8 cellular contexts compared by ENCODE assay signal in the genomic region with DNA sequence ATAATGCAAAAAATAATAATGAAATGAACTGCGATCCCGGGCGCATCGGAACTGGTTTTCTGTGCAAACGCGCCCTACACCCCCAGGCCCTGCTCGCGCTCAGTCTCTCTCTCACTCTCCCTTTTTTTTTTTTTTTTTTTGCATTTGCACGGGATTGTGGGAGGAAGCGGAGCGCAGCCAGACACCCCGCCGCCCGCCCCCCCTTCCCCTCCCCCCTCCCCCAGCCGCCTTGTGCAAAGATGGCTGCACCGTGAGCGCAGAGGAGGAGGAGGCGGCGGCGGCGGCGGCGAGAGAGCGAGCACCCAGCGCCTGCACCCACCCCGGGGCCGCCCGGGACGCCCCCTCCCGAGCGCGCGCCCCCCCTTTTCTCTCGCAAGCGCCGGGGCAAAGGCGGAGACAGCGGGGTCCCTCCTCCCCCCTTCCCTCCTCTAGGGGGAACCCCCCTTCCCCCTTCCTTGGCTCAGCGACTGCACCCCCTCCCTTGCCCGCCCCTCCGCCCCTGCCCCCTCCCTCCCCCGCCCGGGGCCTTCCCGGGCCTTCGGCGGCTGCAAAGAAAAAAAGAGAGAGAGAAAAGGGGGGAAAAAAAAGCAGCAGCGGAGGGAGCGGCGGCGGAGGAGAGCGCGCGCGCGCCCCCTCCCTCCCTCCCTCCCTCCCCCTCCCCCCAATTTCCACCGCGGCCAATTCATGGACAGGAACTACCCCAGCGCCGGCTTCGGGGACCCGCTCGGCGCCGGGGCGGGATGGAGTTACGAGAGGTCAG. TPM values are rescaled to one million over a fixed set of nuclear protein-coding genes. Genes with fewer than 3 reads are reported as not detected.
DNase-seq lines count a peak whose midpoint lies in the region; ATAC-seq lines count a peak whose summit lies in the region.

A gene with protein sequence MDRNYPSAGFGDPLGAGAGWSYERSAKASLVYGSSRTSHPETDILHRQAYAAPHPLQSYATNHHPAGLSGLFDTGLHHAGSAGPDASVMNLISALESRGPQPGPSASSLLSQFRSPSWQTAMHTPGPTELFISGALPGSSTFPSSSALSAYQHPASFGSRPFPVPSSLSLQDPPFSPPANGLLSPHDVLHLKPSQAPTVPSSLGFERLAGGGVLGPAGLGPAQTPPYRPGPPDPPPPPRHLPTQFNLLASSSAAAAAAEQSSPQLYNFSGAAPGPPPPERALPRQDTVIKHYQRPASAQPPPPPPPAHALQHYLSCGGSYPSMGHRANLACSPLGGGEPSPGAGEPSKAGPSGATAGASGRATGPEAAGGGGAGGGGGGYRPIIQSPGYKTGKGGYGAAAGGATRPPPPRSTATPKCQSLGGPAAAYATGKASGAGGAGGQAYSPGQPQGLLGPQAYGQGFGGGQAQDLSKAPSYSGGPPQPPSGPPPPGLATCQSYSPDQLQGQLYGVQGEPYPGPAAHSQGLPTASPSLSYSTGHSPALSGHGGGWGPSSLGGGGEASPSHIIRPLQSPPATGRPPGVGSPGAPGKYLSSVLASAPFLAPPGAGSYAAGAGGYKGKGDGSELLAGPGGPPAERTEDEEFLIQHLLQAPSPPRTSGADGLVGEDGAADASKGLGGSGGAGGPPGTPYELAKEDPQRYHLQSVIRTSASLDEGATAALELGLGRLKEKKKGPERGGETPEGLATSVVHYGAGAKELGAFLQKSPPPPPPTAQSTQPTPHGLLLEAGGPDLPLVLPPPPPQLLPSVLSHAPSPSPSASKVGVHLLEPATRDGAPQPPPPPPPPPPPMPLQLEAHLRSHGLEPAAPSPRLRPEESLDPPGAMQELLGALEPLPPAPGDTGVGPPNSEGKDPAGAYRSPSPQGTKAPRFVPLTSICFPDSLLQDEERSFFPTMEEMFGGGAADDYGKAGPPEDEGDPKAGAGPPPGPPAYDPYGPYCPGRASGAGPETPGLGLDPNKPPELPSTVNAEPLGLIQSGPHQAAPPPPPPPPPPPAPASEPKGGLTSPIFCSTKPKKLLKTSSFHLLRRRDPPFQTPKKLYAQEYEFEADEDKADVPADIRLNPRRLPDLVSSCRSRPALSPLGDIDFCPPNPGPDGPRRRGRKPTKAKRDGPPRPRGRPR (N-terminal part only) (plus strand): TSS at position 212 of the 760 bp plus-strand sequence. CDS start 473 bp downstream, at position 685.

- H3K4me1 ChIP-seq in endocrine pancreas (ENCODE audit: control insufficient read depth, insufficient read depth, low read length): no peaks in the 10 kb centered on the region

- peak within 1 kb of the TSS; percentile 1 for H3K4me3 ChIP-seq in endocrine pancreas (ENCODE audit: control insufficient read depth, insufficient read depth, low read length)

- no peaks in the 10 kb centered on the region for H3K36me3 ChIP-seq in endocrine pancreas (ENCODE audit: control insufficient read depth, insufficient read depth, low read length)

- H3K27me3 ChIP-seq in endocrine pancreas (ENCODE audit: control insufficient read depth, insufficient read depth, low read length): no peaks in the 10 kb centered on the region

- H3K27ac Mint-ChIP-seq in memory B cell: peak within 1 kb of the TSS; percentile 71

- peak; percentile 70 for DNase-seq in CMK (ENCODE audit: low read depth)
- peak; percentile 75 for DNase-seq in HT-29 (ENCODE audit: low spot score)
- DNase-seq in NOMO-1 treated with dmso at 0.1 percent for 144 hours (lab: John Stamatoyannopoulos, UW; ENCODE audit: unreplicated experiment): peak; percentile 68
- peak; percentile 71 for DNase-seq in activated CD8-positive, alpha-beta memory T cell treated with anti-CD3 and anti-CD28 coated beads, Interleukin-2, amount 50 U/mL, for 4 hours
- DNase-seq in memory B cell (ENCODE audit: low spot score in 2 of 2): peak; percentile 70 to 73
- DNase-seq in stimulated activated CD8-positive, alpha-beta memory T cell treated with anti-CD3 and anti-CD28 coated beads, Interleukin-2, amount 100 ng/mL, for 1 hour (ENCODE audit: low read depth in 2 of 2): peak; percentile 41 to 47

- no peaks in the 10 kb centered on the region for H3K27me3 Mint-ChIP-seq in memory B cell

- H3K4me3 Mint-ChIP-seq in memory B cell: peak within 1 kb of the TSS; percentile 71

- H3K4me1 Mint-ChIP-seq in memory B cell: peaks cover 25% of the 10 kb centered on the region

- H3K9me3 Mint-ChIP-seq in memory B cell: no peaks in the 10 kb centered on the region

- peak within 1 kb of the TSS; percentile 38 for H3K9ac ChIP-seq in endocrine pancreas (ENCODE audit: control insufficient read depth, insufficient read depth, low read length)

- no peaks in the 10 kb centered on the region for H3K9me3 ChIP-seq in endocrine pancreas (ENCODE audit: control insufficient read depth, low read length)

- ATAC-seq in memory B cell (ENCODE audit: low read depth) (peak; percentile 24), GM18858 (IDR thresholded peaks at IDR 0.05; ENCODE audit: unreplicated experiment) (no peak)

- peaks cover 17% of the 10 kb centered on the region for H3K36me3 Mint-ChIP-seq in memory B cell

RNA-seq across cellular contexts. Expression of the gene that starts here (rescaled TPM):
- total RNA-seq in HT-29 (2014; rRNA removed; shearing (Covaris generic)): 15.0 and 15.3 TPM in 2 replicates
